Comparison of ENCODE assay signal across 28 cellular contexts in the genomic region with DNA sequence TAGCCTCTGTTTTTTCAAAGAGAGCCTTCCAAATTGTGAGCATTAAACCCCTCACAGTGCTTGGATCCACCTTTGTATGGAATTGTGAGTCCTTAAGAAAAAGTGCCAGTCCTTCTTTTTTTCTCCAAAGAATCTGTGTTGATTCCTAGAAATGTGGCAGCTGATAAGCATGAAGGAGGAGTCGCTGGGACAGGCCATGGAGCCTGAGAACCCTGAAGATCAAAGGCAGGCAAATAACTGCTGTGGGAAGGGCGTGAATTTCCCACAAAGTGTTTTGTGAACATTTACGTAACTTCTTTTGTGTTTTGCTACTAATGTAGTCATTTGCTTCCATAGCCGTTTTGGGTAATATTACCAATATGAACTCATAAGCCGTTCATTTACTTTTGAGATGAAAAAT.
"Had no signal": no experiment of that assay in that cellular context is flagged by ENCODE, and none has a peak within 500 bp of the region (broad histone marks: within the 10 kb centered on the region; RNA-seq: fewer than 3 reads in every experiment).

No MANE protein-coding gene starts in this region.

- H3K9me3 Mint-ChIP-seq: activated naive CD4-positive, alpha-beta T cell treated with anti-CD3 and anti-CD28 coated beads, Interleukin-2, amount 50 U/mL, for 72 hours; activated naive CD8-positive, alpha-beta T cell treated with anti-CD3 and anti-CD28 coated beads, Interleukin-2, amount 50 U/mL, for 24 hours; activated T-cell treated with anti-CD3 and anti-CD28 coated beads, Interleukin-2, amount 50 U/mL, for 24 hours; activated T-helper 1 cell treated with anti-CD3 and anti-CD28 coated beads, Interleukin-12 subunit alpha, Interleukin-12 subunit beta, Interleukin-2, Interleukin-4 antibody, amounts not matched to agents 30 ng/mL and 10 ng/mL and 1 ng/mL, durations not matched to agents 14 hours and 24 hours and 36 hours; T-helper 1 cell treated with Interleukin-12 subunit alpha and Interleukin-12 subunit beta and Interleukin-4 antibody, amounts not matched to agents 30 μg/mL and 1 μg/mL, for 36 hours had no signal

- H3K4me3 Mint-ChIP-seq: activated CD8-positive, alpha-beta T cell treated with anti-CD3 and anti-CD28 coated beads, Interleukin-2, amount 10 ng/mL, durations not matched to agents 7 days and 5 days; activated naive CD8-positive, alpha-beta T cell treated with anti-CD3 and anti-CD28 coated beads, Interleukin-2, amount 50 U/mL, for 24 hours; activated T-cell treated with anti-CD3 and anti-CD28 coated beads, Interleukin-2, amount 50 U/mL, for 24 hours; activated T-helper 1 cell treated with anti-CD3 and anti-CD28 coated beads, Interleukin-12 subunit alpha, Interleukin-12 subunit beta, Interleukin-2, Interleukin-4 antibody, amounts not matched to agents 30 ng/mL and 10 ng/mL and 1 ng/mL, durations not matched to agents 14 hours and 24 hours and 36 hours; T-helper 1 cell treated with Interleukin-12 subunit alpha and Interleukin-12 subunit beta and Interleukin-4 antibody, amounts not matched to agents 30 μg/mL and 1 μg/mL, for 36 hours had no signal

- H3K27me3 Mint-ChIP-seq: activated T-cell treated with anti-CD3 and anti-CD28 coated beads, Interleukin-2, amount 50 U/mL, for 24 hours had no signal

- DNase-seq: activated CD4-positive, alpha-beta T cell treated with anti-CD3 and anti-CD28 coated beads for 48 hours; activated CD4-positive, alpha-beta T cell treated with anti-CD3 and anti-CD28 coated beads, Interleukin-2, amount 50 U/mL, for 4 hours; activated CD4-positive, CD25-positive, alpha-beta regulatory T cell treated with anti-CD3 and anti-CD28 coated beads, Interleukin-2, amount 50 U/mL, for 72 hours; activated CD8-positive, alpha-beta T cell treated with anti-CD3 and anti-CD28 coated beads, Interleukin-2, amount 10 ng/mL, durations not matched to agents 7 days and 5 days; activated effector memory CD4-positive, alpha-beta T cell treated with Interleukin-2 at 50 U/mL for 16 hours; activated naive CD4-positive, alpha-beta T cell treated with Interleukin-2 at 50 U/mL for 16 hours; activated naive CD8-positive, alpha-beta T cell treated with anti-CD3 and anti-CD28 coated beads, Interleukin-2, amount 50 U/mL, for 24 hours; activated T-cell treated with anti-CD3 and anti-CD28 coated beads, Interleukin-2, amount 50 U/mL, for 24 hours; amniotic stem cell; brain microvascular endothelial cell; KG1; NCI-H1048; NCI-H146; NCI-H187 treated with DMSO at 0.1 percent for 48 hours; NCI-H2081 treated with DMSO at 0.1 percent for 48 hours; NCI-H446; NCI-H524; Peyer's patch; SHP77; SW 1271 had no signal

- H3K36me3 ChIP-seq: ascending aorta, brain microvascular endothelial cell, cardiac muscle cell, Peyer's patch, SJSA1 had no signal

- H3K4me3 ChIP-seq: ascending aorta, cardiac muscle cell, Peyer's patch, SJSA1 had no signal

- H3K4me1 Mint-ChIP-seq: activated naive CD8-positive, alpha-beta T cell treated with anti-CD3 and anti-CD28 coated beads, Interleukin-2, amount 50 U/mL, for 24 hours had no signal

- H3K27ac Mint-ChIP-seq: activated CD8-positive, alpha-beta T cell treated with anti-CD3 and anti-CD28 coated beads, Interleukin-2, amount 10 ng/mL, durations not matched to agents 7 days and 5 days; activated naive CD4-positive, alpha-beta T cell treated with anti-CD3 and anti-CD28 coated beads, Interleukin-2, amount 50 U/mL, for 72 hours; activated naive CD8-positive, alpha-beta T cell treated with anti-CD3 and anti-CD28 coated beads, Interleukin-2, amount 50 U/mL, for 24 hours; activated T-cell treated with anti-CD3 and anti-CD28 coated beads, Interleukin-2, amount 50 U/mL, for 24 hours; activated T-helper 1 cell treated with anti-CD3 and anti-CD28 coated beads, Interleukin-12 subunit alpha, Interleukin-12 subunit beta, Interleukin-2, Interleukin-4 antibody, amounts not matched to agents 30 ng/mL and 10 ng/mL and 1 ng/mL, durations not matched to agents 14 hours and 24 hours and 36 hours; T-helper 1 cell treated with Interleukin-12 subunit alpha and Interleukin-12 subunit beta and Interleukin-4 antibody, amounts not matched to agents 30 μg/mL and 1 μg/mL, for 36 hours had no signal

- H3K4me1 ChIP-seq: ascending aorta, Peyer's patch, SJSA1 had no signal

- H3K27ac ChIP-seq: ascending aorta, brain microvascular endothelial cell, cardiac muscle cell, Peyer's patch, RWPE1, SJSA1 had no signal

- H3K36me3 Mint-ChIP-seq: activated naive CD4-positive, alpha-beta T cell treated with anti-CD3 and anti-CD28 coated beads, Interleukin-2, amount 50 U/mL, for 72 hours had no signal

- H3K9me3 ChIP-seq: ascending aorta, Peyer's patch, SJSA1 had no signal

- ATAC-seq: activated CD8-positive, alpha-beta T cell treated with anti-CD3 and anti-CD28 coated beads, Interleukin-2, amount 10 ng/mL, durations not matched to agents 7 days and 5 days; activated naive CD4-positive, alpha-beta T cell treated with anti-CD3 and anti-CD28 coated beads, Interleukin-2, amount 50 U/mL, for 72 hours; activated naive CD8-positive, alpha-beta T cell treated with anti-CD3 and anti-CD28 coated beads, Interleukin-2, amount 50 U/mL, for 24 hours; SK-N-SH treated with all-trans-retinoic acid at 6 μM for 48 hours had no signal

- H3K27me3 ChIP-seq: ascending aorta, brain microvascular endothelial cell, cardiac muscle cell, Peyer's patch, SJSA1 had no signal
